In the genomic region with DNA sequence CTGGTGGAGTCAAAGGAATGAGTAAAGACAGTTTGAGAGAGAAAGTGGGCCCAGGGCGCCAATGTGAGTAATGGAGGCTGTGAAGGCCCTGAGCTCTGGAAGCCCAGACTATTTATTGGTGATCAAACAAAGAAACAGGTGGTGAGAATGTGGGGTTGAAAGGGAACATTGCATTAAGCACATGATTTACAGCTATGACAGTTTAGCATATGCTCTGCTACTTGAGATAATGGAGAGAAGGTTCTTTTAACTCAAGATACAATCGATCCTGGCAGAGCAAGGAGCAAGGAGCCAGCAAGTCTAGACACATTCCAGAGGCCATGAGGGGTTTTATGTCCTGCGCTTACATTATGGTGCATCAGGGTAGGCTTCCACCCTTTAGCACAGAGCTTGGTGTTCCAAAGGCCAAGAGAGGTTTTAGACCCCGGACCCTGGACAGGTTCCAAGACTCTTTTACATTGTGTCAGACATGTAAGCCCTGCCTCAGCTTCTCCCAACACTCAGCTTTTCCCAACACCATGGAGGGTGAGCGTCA, we compare ENCODE assay signal across 12 cellular contexts. TPM values are rescaled to one million over a fixed set of nuclear protein-coding genes. Genes with fewer than 3 reads are reported as not detected.
DNase-seq lines count a peak whose midpoint lies in the region; ATAC-seq and TF ChIP-seq lines count a peak whose summit lies in the region.
"Not testable (repeated sequence)": the region's sequence is repeated elsewhere in the genome, so short reads cannot be mapped to it uniquely, and the experiment has no call there.
"Had no signal": no experiment of that assay in that cellular context is flagged by ENCODE, and none has a peak within 500 bp of the region (broad histone marks: within the 10 kb centered on the region; RNA-seq: fewer than 3 reads in every experiment).

No MANE protein-coding gene starts in this region.

- H3K4me1 Mint-ChIP-seq in CD4-positive, alpha-beta T cell (ENCODE audit: low read depth), result peaks cover 72% of the 10 kb centered on the region
- H3K4me1 Mint-ChIP-seq in activated CD8-positive, alpha-beta memory T cell treated with anti-CD3 and anti-CD28 coated beads, Interleukin-2, amount 10 ng/mL, durations not matched to agents 7 days and 5 days, result peaks cover 52% of the 10 kb centered on the region
- H3K4me1 Mint-ChIP-seq in activated naive CD4-positive, alpha-beta T cell treated with anti-CD3 and anti-CD28 coated beads, Interleukin-2, amount 50 U/mL, for 24 hours, result peaks cover 72% of the 10 kb centered on the region
- H3K4me1 Mint-ChIP-seq in naive thymus-derived CD8-positive, alpha-beta T cell, result peaks cover 46 to 74% (median 60%) of the 10 kb centered on the region in 4 donors

- H3K36me3 ChIP-seq in KOPT-K1 (ENCODE audit: insufficient read depth, low read length); WERI-Rb-1: not testable (repeated sequence)

- intact Hi-C loops in CD4-positive, alpha-beta T cell (cut with DNase I, micrococcal nuclease), result not testable (repeated sequence)

- CTCF ChIA-PET in CD4-positive, alpha-beta T cell (lab: Charles Lee), result not testable (repeated sequence)
- CTCF ChIA-PET in activated CD8-positive, alpha-beta memory T cell treated with anti-CD3 and anti-CD28 coated beads, Interleukin-2, amount 10 ng/mL, durations not matched to agents 7 days and 5 days (lab: Charles Lee), result interaction anchor here (1.9 kb wide), 1 partner anchor 19 kb away, joined by 4 read pairs; no protein-coding TSS in a partner anchor

- H3K4me3 ChIP-seq in WERI-Rb-1 (ENCODE audit: low read depth, low read length), result not testable (repeated sequence)

- not testable (repeated sequence) for H3K27me3 Mint-ChIP-seq in CD4-positive, alpha-beta T cell; activated CD8-positive, alpha-beta memory T cell treated with anti-CD3 and anti-CD28 coated beads, Interleukin-2, amount 10 ng/mL, durations not matched to agents 7 days and 5 days; activated naive CD4-positive, alpha-beta T cell treated with anti-CD3 and anti-CD28 coated beads, Interleukin-2, amount 50 U/mL, for 24 hours; naive thymus-derived CD8-positive, alpha-beta T cell

- not testable (repeated sequence) for ATAC-seq in CD4-positive, alpha-beta T cell (ENCODE audit: poor library complexity); activated CD8-positive, alpha-beta memory T cell treated with anti-CD3 and anti-CD28 coated beads, Interleukin-2, amount 10 ng/mL, durations not matched to agents 7 days and 5 days; naive thymus-derived CD8-positive, alpha-beta T cell

- DNase-seq in CD4-positive, alpha-beta T cell; activated CD8-positive, alpha-beta memory T cell treated with anti-CD3 and anti-CD28 coated beads, Interleukin-2, amount 10 ng/mL, durations not matched to agents 7 days and 5 days; naive thymus-derived CD8-positive, alpha-beta T cell: not testable (repeated sequence)
- DNase-seq in NCI-H524 treated with DMSO at 0.1 percent for 48 hours (lab: John Stamatoyannopoulos, UW) (peak; percentile 78), WERI-Rb-1 (peak; percentile 49)

- not testable (repeated sequence) for TF ChIP-seq CTCF in CD4-positive, alpha-beta T cell (IDR thresholded peaks at IDR 0.05); WERI-Rb-1 (IDR thresholded peaks at IDR 0.05; ENCODE audit: low read depth, low read length)

- POLR2A ChIA-PET in CD4-positive, alpha-beta T cell (lab: Charles Lee), result interaction anchor here (0.9 to 1.3 kb wide), 4 partner anchors 10 to 53 kb away, joined by 3 to 4 read pairs (median 4); partner anchors contain the start of gene GIMAP4
- POLR2A ChIA-PET in naive thymus-derived CD8-positive, alpha-beta T cell (lab: Charles Lee), result interaction anchor here (0.6 to 3.2 kb wide), 10 partner anchors 9 to 164 kb away, joined by 3 to 21 read pairs (median 4); partner anchors contain the start of genes GIMAP1 and GIMAP4

- not testable (repeated sequence) for H3K27me3 ChIP-seq in CD4-positive, alpha-beta T cell (ENCODE audit: control insufficient read depth, insufficient read depth, low read length); WERI-Rb-1 (ENCODE audit: insufficient read depth, low read depth, severe bottlenecking)

- H3K9me3 ChIP-seq in CD4-positive, alpha-beta T cell (ENCODE audit: control insufficient read depth, low read length), result not testable (repeated sequence)
- H3K9me3 ChIP-seq in KOPT-K1 (ENCODE audit: insufficient read depth, low read length, poor library complexity, severe bottlenecking) (peaks cover 19% of the 10 kb centered on the region), WERI-Rb-1 (ENCODE audit: severe bottlenecking) (peaks cover 20% of the 10 kb centered on the region)

- not testable (repeated sequence) for H3K4me3 Mint-ChIP-seq in CD4-positive, alpha-beta T cell; activated CD8-positive, alpha-beta memory T cell treated with anti-CD3 and anti-CD28 coated beads, Interleukin-2, amount 10 ng/mL, durations not matched to agents 7 days and 5 days
- H3K4me3 Mint-ChIP-seq in activated naive CD4-positive, alpha-beta T cell treated with anti-CD3 and anti-CD28 coated beads, Interleukin-2, amount 50 U/mL, for 24 hours, result peak overlapping the region; percentile 60
- H3K4me3 Mint-ChIP-seq in naive thymus-derived CD8-positive, alpha-beta T cell, result peak overlapping the region in 8 of 10 donors; percentile 19 to 70 (median 53)

- not testable (repeated sequence) for H3K27ac ChIP-seq in CD4-positive, alpha-beta T cell (ENCODE audit: low read depth, low read length)
- peak overlapping the region; percentile 43 for H3K27ac ChIP-seq in KOPT-K1 (ENCODE audit: low read depth, low read length, poor library complexity, severe bottlenecking)
- peak overlapping the region; percentile 76 for H3K27ac ChIP-seq in WERI-Rb-1

- H3K27ac Mint-ChIP-seq in CD4-positive, alpha-beta T cell, result peak overlapping the region; percentile 80
- peak overlapping the region; percentile 59 for H3K27ac Mint-ChIP-seq in activated CD8-positive, alpha-beta memory T cell treated with anti-CD3 and anti-CD28 coated beads, Interleukin-2, amount 10 ng/mL, durations not matched to agents 7 days and 5 days
- peak overlapping the region; percentile 89 for H3K27ac Mint-ChIP-seq in activated naive CD4-positive, alpha-beta T cell treated with anti-CD3 and anti-CD28 coated beads, Interleukin-2, amount 50 U/mL, for 24 hours
- H3K27ac Mint-ChIP-seq in naive thymus-derived CD8-positive, alpha-beta T cell, result peak overlapping the region; percentile 73 to 94 (median 88)

- H3K36me3 Mint-ChIP-seq in CD4-positive, alpha-beta T cell (ENCODE audit: low read depth), result peaks cover 40% of the 10 kb centered on the region
- H3K36me3 Mint-ChIP-seq in activated CD8-positive, alpha-beta memory T cell treated with anti-CD3 and anti-CD28 coated beads, Interleukin-2, amount 10 ng/mL, durations not matched to agents 7 days and 5 days, result peaks cover 30% of the 10 kb centered on the region
- H3K36me3 Mint-ChIP-seq in activated naive CD4-positive, alpha-beta T cell treated with anti-CD3 and anti-CD28 coated beads, Interleukin-2, amount 50 U/mL, for 24 hours, result peaks cover 14% of the 10 kb centered on the region
- H3K36me3 Mint-ChIP-seq in naive thymus-derived CD8-positive, alpha-beta T cell, result peaks cover 0 to 11% (median 8%) of the 10 kb centered on the region in 3 donors

- not testable (repeated sequence) for H3K9me3 Mint-ChIP-seq in CD4-positive, alpha-beta T cell; activated naive CD4-positive, alpha-beta T cell treated with anti-CD3 and anti-CD28 coated beads, Interleukin-2, amount 50 U/mL, for 24 hours
- peaks cover 10% of the 10 kb centered on the region for H3K9me3 Mint-ChIP-seq in activated CD8-positive, alpha-beta memory T cell treated with anti-CD3 and anti-CD28 coated beads, Interleukin-2, amount 10 ng/mL, durations not matched to agents 7 days and 5 days (ENCODE audit: low read depth)
- peaks cover 0 to 17% (median 8%) of the 10 kb centered on the region in 9 donors for H3K9me3 Mint-ChIP-seq in naive thymus-derived CD8-positive, alpha-beta T cell

RNA-seq across cellular contexts. Expression of gene GIMAP6, which starts 16.9 kb away (rescaled TPM):
- total RNA-seq in CD4-positive, alpha-beta T cell, result 10 to 100 TPM; 14.3 to 14.9 TPM
- total RNA-seq in activated CD8-positive, alpha-beta memory T cell treated with anti-CD3 and anti-CD28 coated beads, Interleukin-2, amount 10 ng/mL, durations not matched to agents 7 days and 5 days, result 10 to 100 TPM; 54.6 to 65.0 TPM
- 100 to 1,000 TPM; 213 to 216 TPM for total RNA-seq in naive thymus-derived CD8-positive, alpha-beta T cell
- 100 to 1,000 TPM; 115 to 173 (median 121) TPM for polyA plus RNA-seq in naive thymus-derived CD8-positive, alpha-beta T cell
- total RNA-seq: Calu3, GM23338, HT-29, MCF 10A had no signal
- polyA plus RNA-seq: AG04450, GM23338 had no signal

RNA-seq across cellular contexts. Expression of gene GIMAP4, which starts 48.1 kb away (rescaled TPM):
- total RNA-seq in CD4-positive, alpha-beta T cell, result 10 to 100 TPM; 20.7 to 23.6 TPM
- 100 to 1,000 TPM in 1 of 2 experiments, 10 to 100 TPM in 1; 60.5 to 145 TPM for total RNA-seq in activated CD8-positive, alpha-beta memory T cell treated with anti-CD3 and anti-CD28 coated beads, Interleukin-2, amount 10 ng/mL, durations not matched to agents 7 days and 5 days
- 100 to 1,000 TPM; 381 to 403 TPM for total RNA-seq in naive thymus-derived CD8-positive, alpha-beta T cell
- 100 to 1,000 TPM; 233 to 526 (median 341) TPM for polyA plus RNA-seq in naive thymus-derived CD8-positive, alpha-beta T cell
- total RNA-seq: Calu3, GM23338, HT-29, MCF 10A had no signal
- polyA plus RNA-seq: AG04450, GM23338 had no signal
